29 cellular contexts compared by ENCODE assay signal in the genomic region with DNA sequence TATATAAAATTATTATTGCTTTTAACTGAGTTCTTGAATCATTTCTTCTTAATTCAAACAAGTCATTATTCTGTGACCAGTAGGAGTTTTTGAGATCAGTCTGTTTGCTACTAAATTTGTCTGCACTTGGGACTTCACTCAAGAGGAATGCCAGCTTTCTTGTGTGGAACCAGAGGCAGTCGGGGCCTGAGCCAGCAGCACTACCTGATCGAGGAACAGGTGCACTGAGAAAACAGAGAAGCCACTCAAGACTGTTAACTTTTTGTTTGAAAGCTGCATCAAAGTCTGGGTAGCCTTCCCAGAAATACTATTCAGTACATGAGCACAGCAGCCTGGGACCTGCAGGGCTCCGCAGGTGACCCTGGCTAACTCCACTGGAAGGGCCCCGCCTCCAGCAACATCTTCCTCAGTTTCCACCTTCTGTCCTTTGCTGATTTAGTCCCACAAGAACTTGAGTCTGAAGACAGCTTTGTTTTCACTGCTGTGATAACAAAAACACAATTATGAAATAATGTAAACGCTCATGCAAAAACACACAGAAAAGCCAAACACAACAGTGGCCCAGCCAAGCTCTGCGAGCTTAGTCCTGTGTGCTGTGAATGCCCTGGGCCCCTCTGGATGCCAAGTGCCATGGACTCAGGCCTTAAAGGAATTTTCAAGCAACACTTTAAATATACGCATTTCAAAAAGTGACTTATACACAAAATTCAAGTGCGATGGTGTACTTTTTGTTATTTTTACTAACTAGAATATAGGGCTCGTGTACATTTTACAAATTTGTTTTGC.
"Had no signal": no experiment of that assay in that cellular context is flagged by ENCODE, and none has a peak within 500 bp of the region (broad histone marks: within the 10 kb centered on the region; RNA-seq: fewer than 3 reads in every experiment).

No MANE protein-coding gene starts in this region.

- H3K36me3 ChIP-seq: colonic mucosa, esophagus squamous epithelium, gastroesophageal sphincter, WERI-Rb-1 had no signal

- H3K4me3 Mint-ChIP-seq: activated B cell treated with CpG ODN at 0.5 μM for 24 hours; activated CD8-positive, alpha-beta T cell treated with anti-CD3 and anti-CD28 coated beads for 36 hours; activated naive CD8-positive, alpha-beta T cell; activated T-helper 17 cell treated with anti-CD3 and anti-CD28 coated beads, Interleukin-2, amount 50 U/mL, for 72 hours; T-helper 2 cell treated with Interferon-gamma antibody and Interleukin-4, amounts not matched to agents 5 μg/mL and 100 μg/mL, for 36 hours had no signal

- H3K36me3 Mint-ChIP-seq: activated naive CD8-positive, alpha-beta T cell had no signal

- H3K27ac ChIP-seq: body of pancreas, colonic mucosa, epithelial cell of prostate, esophagus squamous epithelium, gastroesophageal sphincter, WERI-Rb-1 had no signal

- H3K9me3 ChIP-seq: body of pancreas, colonic mucosa, esophagus squamous epithelium, gastroesophageal sphincter had no signal

- ATAC-seq: activated CD4-positive, CD25-positive, alpha-beta regulatory T cell treated with anti-CD3 and anti-CD28 coated beads, Interleukin-2, amount 50 U/mL, for 24 hours; activated CD8-positive, alpha-beta T cell treated with anti-CD3 and anti-CD28 coated beads for 36 hours; activated T-cell treated with anti-CD3 and anti-CD28 coated beads, Interleukin-2, amount 50 U/mL, for 4 hours; activated T-helper 17 cell treated with anti-CD3 and anti-CD28 coated beads, Interleukin-2, amount 50 U/mL, for 72 hours; body of pancreas; gastroesophageal sphincter; T-helper 17 cell had no signal

- H3K27ac Mint-ChIP-seq: activated B cell treated with CpG ODN at 0.5 μM for 24 hours; activated CD8-positive, alpha-beta T cell treated with anti-CD3 and anti-CD28 coated beads for 36 hours; activated naive CD8-positive, alpha-beta T cell; activated T-helper 17 cell treated with anti-CD3 and anti-CD28 coated beads, Interleukin-2, amount 50 U/mL, for 72 hours; T-helper 2 cell treated with Interferon-gamma antibody and Interleukin-4, amounts not matched to agents 5 μg/mL and 100 μg/mL, for 36 hours had no signal

- H3K27me3 ChIP-seq: body of pancreas, colonic mucosa had no signal

- H3K4me1 ChIP-seq: colonic mucosa, esophagus squamous epithelium, gastroesophageal sphincter had no signal

- H3K9me3 Mint-ChIP-seq: activated B cell treated with CpG ODN at 0.5 μM for 24 hours; activated T-cell treated with anti-CD3 and anti-CD28 coated beads, Interleukin-2, amount 50 U/mL, for 4 hours; activated T-helper 17 cell treated with anti-CD3 and anti-CD28 coated beads, Interleukin-2, amount 50 U/mL, for 72 hours had no signal

- H3K4me1 Mint-ChIP-seq: activated B cell treated with CpG ODN at 0.5 μM for 24 hours; activated T-helper 17 cell treated with anti-CD3 and anti-CD28 coated beads, Interleukin-2, amount 50 U/mL, for 72 hours had no signal

- H3K4me3 ChIP-seq: body of pancreas, colonic mucosa, esophagus squamous epithelium, gastroesophageal sphincter had no signal

- H3K27me3 Mint-ChIP-seq: activated CD8-positive, alpha-beta T cell treated with anti-CD3 and anti-CD28 coated beads for 36 hours; activated naive CD8-positive, alpha-beta T cell had no signal

- DNase-seq: activated B cell treated with CpG ODN at 0.5 μM for 24 hours; activated CD4-positive, alpha-beta T cell treated with anti-CD3 and anti-CD28 coated beads for 48 hours; activated CD4-positive, alpha-beta T cell treated with anti-CD3 and anti-CD28 coated beads, Interleukin-2, amount 50 U/mL, for 1 hour; activated CD4-positive, alpha-beta T cell treated with anti-CD3 and anti-CD28 coated beads, Interleukin-2, amount 50 U/mL, for 48 hours; activated CD8-positive, alpha-beta memory T cell treated with anti-CD3 and anti-CD28 coated beads for 24 hours; activated CD8-positive, alpha-beta T cell treated with anti-CD3 and anti-CD28 coated beads for 36 hours; activated effector memory CD4-positive, alpha-beta T cell treated with Interleukin-2 at 50 U/mL for 16 hours; activated gamma-delta T cell treated with Interleukin-2 at 50 U/mL for 16 hours; activated naive CD4-positive, alpha-beta T cell treated with anti-CD3 and anti-CD28 coated beads, Interleukin-2, amount 50 U/mL, for 16 hours; activated naive CD4-positive, alpha-beta T cell treated with Interleukin-2 at 50 U/mL for 16 hours; activated T-cell treated with anti-CD3 and anti-CD28 coated beads, Interleukin-2, amount 50 U/mL, for 4 hours; amniotic stem cell; anterior cingulate cortex; caudate nucleus; colonic mucosa; effector CD8-positive, alpha-beta T cell; esophagus squamous epithelium; foreskin melanocyte; T-helper 1 cell; T-helper 17 cell; T1000; WERI-Rb-1 had no signal
